9 cellular contexts compared by ENCODE assay signal in genomic region chr17:45332989-45333701, GRCh38. TPM values are rescaled to one million over a fixed set of nuclear protein-coding genes. Genes with fewer than 3 reads are reported as not detected.
DNase-seq lines count a peak whose midpoint lies in the region; ATAC-seq, FAIRE-seq and TF ChIP-seq lines count a peak whose summit lies in the region.
"Had no signal": no experiment of that assay in that cellular context is flagged by ENCODE, and none has a peak within 500 bp of the region (broad histone marks: within the 10 kb centered on the region; RNA-seq: fewer than 3 reads in every experiment).

No MANE protein-coding gene starts in this region.

- no peaks in the 10 kb centered on the region for H3K36me3 ChIP-seq in right atrium auricular region

- peaks cover 0 to 15% of the 10 kb centered on the region in 2 donors for H3K4me1 ChIP-seq in right atrium auricular region

- H3K27me3 ChIP-seq in right atrium auricular region, result no peaks in the 10 kb centered on the region

- FAIRE-seq in urothelium cell line (lab: Jason Lieb, UNC), result no peak

- no peaks in the 10 kb centered on the region for H3K9me3 ChIP-seq in right atrium auricular region

- DNase-seq in AML-193 (lab: John Stamatoyannopoulos, UW) (peak; percentile 76 to 89), SIG-M5 (lab: John Stamatoyannopoulos, UW) (peak; percentile 67), right atrium auricular region (ENCODE audit: low spot score) (peak; percentile 54), urothelium cell line (ENCODE audit: low spot score) (no peak), NK-92 (lab: John Stamatoyannopoulos, UW; ENCODE audit: unreplicated experiment) (no peak), KG1 (lab: John Stamatoyannopoulos, UW) (no peak)
- DNase-seq: DMS153 had no signal

- H3K4me3 ChIP-seq in right atrium auricular region, result no peak overlapping the region

- ATAC-seq in GM21447 (IDR thresholded peaks at IDR 0.05; ENCODE audit: unreplicated experiment) (peak; percentile 67), HG03565 (IDR thresholded peaks at IDR 0.05; ENCODE audit: unreplicated experiment) (no peak)

- H3K27ac ChIP-seq in right atrium auricular region, result peak overlapping the region in 1 of 2 donors; percentile 35

- no peak for TF ChIP-seq CTCF in right atrium auricular region (IDR thresholded peaks at IDR 0.05)

RNA-seq across cellular contexts. Expression of gene MAP3K14, which starts 16.3 kb away (rescaled TPM):
- 10 to 100 TPM in 1 of 2 donors, 1 to 10 TPM in 1; 8.2 to 10.6 TPM for total RNA-seq in right atrium auricular region

Comparison
In these comparisons a context has a peak if more than half of its experiments do, and no peak if none do; other contexts are left out.
1. DNase-seq: peak in AML-193 (2 of 2), SIG-M5 (single experiment) and right atrium auricular region (single experiment); none in urothelium cell line (single experiment), NK-92 (single experiment) and KG1 (single experiment).